Comparison of ENCODE assay signal across 8 cellular contexts in genomic region chr3:52280046-52280445, GRCh38. TPM values are rescaled to one million over a fixed set of nuclear protein-coding genes. Genes with fewer than 3 reads are reported as not detected.
DNase-seq lines count a peak whose midpoint lies in the region; ATAC-seq and TF ChIP-seq lines count a peak whose summit lies in the region.

No MANE protein-coding gene starts in this region.

- H3K9me3 Mint-ChIP-seq in WTC11: no peaks in the 10 kb centered on the region

- peak overlapping the region; percentile 92 to 98 (median 97) for H3K27ac ChIP-seq in gastroesophageal sphincter
- H3K27ac ChIP-seq in stomach: peak overlapping the region; percentile 37 to 98 (median 98)

- H3K27me3 ChIP-seq in gastroesophageal sphincter (no peaks in the 10 kb centered on the region), stomach (no peaks in the 10 kb centered on the region)

- CTCF ChIA-PET in WTC11 (lab: Charles Lee): interaction anchor here (0.6 to 5.0 kb wide), 5 partner anchors 10 to 59 kb away, joined by 3 to 41 read pairs (median 8); no protein-coding TSS in a partner anchor

- H3K9me3 ChIP-seq in gastroesophageal sphincter: no peaks in the 10 kb centered on the region
- no peaks in the 10 kb centered on the region for H3K9me3 ChIP-seq in stomach

- no peaks in the 10 kb centered on the region for H3K27me3 Mint-ChIP-seq in WTC11 (ENCODE audit: low read depth)

- no peak for TF ChIP-seq CTCF in WTC11 (IDR thresholded peaks at IDR 0.05)
- no peak for TF ChIP-seq CTCF in gastroesophageal sphincter (IDR thresholded peaks at IDR 0.05)
- TF ChIP-seq CTCF in stomach (IDR thresholded peaks at IDR 0.05): no peak

- no peak for ATAC-seq in WTC11
- no peak for ATAC-seq in gastroesophageal sphincter
- ATAC-seq in GM18870 (IDR thresholded peaks at IDR 0.05; ENCODE audit: unreplicated experiment): no peak

- TF ChIP-seq EP300 in gastroesophageal sphincter (IDR thresholded peaks at IDR 0.05) (no peak), stomach (IDR thresholded peaks at IDR 0.05) (no peak)

- H3K4me1 ChIP-seq in gastroesophageal sphincter (peaks cover 0 to 42% (median 12%) of the 10 kb centered on the region in 3 donors), stomach (peaks cover 24 to 57% (median 42%) of the 10 kb centered on the region in 4 donors)

- TF ChIP-seq POLR2A in gastroesophageal sphincter (IDR thresholded peaks at IDR 0.05) (no peak), stomach (IDR thresholded peaks at IDR 0.05) (no peak)

- POLR2A ChIA-PET in WTC11 (lab: Charles Lee): no interaction called here

- peaks cover 9% of the 10 kb centered on the region for H3K36me3 Mint-ChIP-seq in WTC11

- peak; percentile 11 for DNase-seq in DMS153 (lab: John Stamatoyannopoulos, UW)
- no peak for DNase-seq in DMS153 treated with DMSO at 0.1 percent for 48 hours (lab: John Stamatoyannopoulos, UW; ENCODE audit: unreplicated experiment)
- no peak for DNase-seq in WTC11 (ENCODE audit: low spot score)
- no peak for DNase-seq in stomach
- DNase-seq in occipital lobe (lab: John Stamatoyannopoulos, UW): no peak
- no peak for DNase-seq in cerebellar nuclear complex (lab: John Stamatoyannopoulos, UW)

- H3K4me3 ChIP-seq in gastroesophageal sphincter (no peak overlapping the region), stomach (peak overlapping the region in 1 of 4 donors; percentile 93)

- intact Hi-C loops in stomach (cut with DNase I; ENCODE audit: low total_unique reads): no loop called here

- peaks cover 26% of the 10 kb centered on the region for H3K4me1 Mint-ChIP-seq in WTC11

- H3K27ac Mint-ChIP-seq in WTC11: peak overlapping the region; percentile 63; the same call in 1 of the 2 replicates

- peak overlapping the region; percentile 94; the same call in 1 of the 2 replicates for H3K4me3 Mint-ChIP-seq in WTC11

- 6 to 21% methylated on average over 6 of the region's 6 CpGs for WGBS in gastroesophageal sphincter (ENCODE audit: low coverage in 1 of 2), 2 donors
- WGBS in stomach, 5 donors: 17 to 34% (median 22%) methylated on average over 6 of the region's 6 CpGs

- H3K36me3 ChIP-seq in gastroesophageal sphincter (peaks cover 0 to 19% of the 10 kb centered on the region in 2 donors), stomach (peaks cover 7 to 12% (median 11%) of the 10 kb centered on the region in 4 donors)

TF ChIP-seq in WTC11, 78 proteins besides CTCF, POLR2A, EP300 and RAD21:
- no peak for TF ChIP-seq SP1 (CRISPR knock-in tag; conservative IDR thresholded peaks at IDR 0.05)

RNA-seq across cellular contexts. Expression of gene WDR82, which starts 1.6 kb away (rescaled TPM):
- total RNA-seq in WTC11 (2021) (64.6 to 69.7 TPM (median 64.9 TPM) in 3 replicates), gastroesophageal sphincter (10 to 100 TPM; 63.7 to 92.0 (median 86.7) TPM), stomach (10 to 100 TPM in 4 of 5 donors, 1 to 10 TPM in 1; 8.2 to 64.8 (median 30.4) TPM), occipital lobe (158 TPM)
- polyA plus RNA-seq in stomach: 10 to 100 TPM; 20.6 to 28.7 (median 28.0) TPM

RNA-seq across cellular contexts. Expression of gene GLYCTK, which starts 7.6 kb away (rescaled TPM):
- total RNA-seq in WTC11 (2021): 5.8 to 8.7 TPM (median 6.2 TPM) in 3 replicates
- 1 to 10 TPM; 2.6 to 7.7 (median 3.1) TPM for total RNA-seq in gastroesophageal sphincter
- total RNA-seq in stomach: 10 to 100 TPM; 16.7 to 55.0 (median 19.2) TPM
- polyA plus RNA-seq in stomach: 10 to 100 TPM in 2 of 3 donors, 1 to 10 TPM in 1; 9.1 to 26.9 (median 14.6) TPM
- total RNA-seq in occipital lobe: 3.6 TPM

RNA-seq across cellular contexts. Expression of gene PPM1M, which starts 34.5 kb away (rescaled TPM):
- total RNA-seq in WTC11 (2021) (5.1 to 7.0 TPM (median 6.0 TPM) in 3 replicates), gastroesophageal sphincter (10 to 100 TPM; 20.3 to 36.6 (median 29.9) TPM), stomach (10 to 100 TPM in 3 of 5 donors, 1 to 10 TPM in 2; 7.9 to 44.9 (median 11.0) TPM), occipital lobe (7.0 TPM)
- 10 to 100 TPM; 16.4 to 25.7 (median 19.8) TPM for polyA plus RNA-seq in stomach

RNA-seq across cellular contexts. Expression of gene DNAH1, which starts 36.1 kb away (rescaled TPM):
- total RNA-seq in WTC11 (2021) (1.5 to 3.7 TPM (median 2.8 TPM) in 3 replicates), gastroesophageal sphincter (1 to 10 TPM; 3.2 to 8.1 (median 6.2) TPM), stomach (10 to 100 TPM in 4 of 5 donors, 1 to 10 TPM in 1; 6.1 to 57.6 (median 22.2) TPM), occipital lobe (1.6 TPM)
- 1 to 10 TPM; 1.9 to 3.4 (median 3.0) TPM for polyA plus RNA-seq in stomach

RNA-seq across cellular contexts. Expression of gene TWF2, which starts 41.1 kb away (rescaled TPM):
- total RNA-seq in WTC11 (2021): 60.8 to 71.1 TPM (median 66.3 TPM) in 3 replicates
- total RNA-seq in gastroesophageal sphincter: 10 to 100 TPM; 46.8 to 79.5 (median 69.2) TPM
- 100 to 1,000 TPM in 1 of 5 donors, 10 to 100 TPM in 4; 18.7 to 237 (median 39.1) TPM for total RNA-seq in stomach
- polyA plus RNA-seq in stomach: 10 to 100 TPM; 37.5 to 58.7 (median 40.8) TPM
- total RNA-seq in occipital lobe: 24.8 TPM
